ENCODE assay signal across 9 cellular contexts in the genomic region with DNA sequence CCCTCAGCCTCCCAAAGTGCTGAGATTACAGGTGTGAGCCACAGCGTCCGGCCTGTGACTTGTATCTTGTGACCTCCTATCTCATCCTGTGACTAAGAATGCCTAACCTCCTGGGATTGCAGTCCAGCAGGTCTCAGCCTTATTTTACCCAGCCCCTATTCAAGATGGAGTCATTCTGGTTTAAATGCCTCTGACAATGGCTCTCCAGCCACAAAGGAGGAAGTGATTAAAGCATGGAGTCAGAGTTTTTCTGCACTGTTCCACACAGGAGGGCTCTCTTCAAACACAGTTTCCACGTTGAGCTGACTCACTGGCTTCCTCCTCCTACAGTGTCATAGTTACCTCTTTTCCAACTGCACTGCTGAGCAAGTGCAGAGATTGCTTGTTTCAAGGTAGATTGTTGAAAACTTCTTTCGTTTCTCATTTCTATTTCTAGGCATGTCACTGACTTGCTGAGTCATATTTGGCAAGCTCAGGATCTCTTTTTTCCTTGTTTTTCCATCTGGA. TPM values are rescaled to one million over a fixed set of nuclear protein-coding genes. Genes with fewer than 3 reads are reported as not detected.
DNase-seq lines count a peak whose midpoint lies in the region; ATAC-seq and FAIRE-seq lines count a peak whose summit lies in the region.
"Had no signal": no experiment of that assay in that cellular context is flagged by ENCODE, and none has a peak within 500 bp of the region (broad histone marks: within the 10 kb centered on the region; RNA-seq: fewer than 3 reads in every experiment).

No MANE protein-coding gene starts in this region.

- no peaks in the 10 kb centered on the region for H3K9me3 Mint-ChIP-seq in activated naive CD4-positive, alpha-beta T cell treated with anti-CD3 and anti-CD28 coated beads, Interleukin-2, amount 10 ng/mL, durations not matched to agents 7 days and 5 days
- peaks cover under 1% of the 10 kb centered on the region for H3K9me3 Mint-ChIP-seq in stimulated activated naive CD8-positive, alpha-beta T cell treated with anti-CD3 and anti-CD28 coated beads, Interleukin-15, Interleukin-2, amounts not matched to agents 100 ng/mL and 50 ng/mL, for 24 hours
- H3K9me3 Mint-ChIP-seq: central memory CD8-positive, alpha-beta T cell had no signal

- H3K4me3 ChIP-seq in ACC112 (ENCODE audit: low read depth, low read length) (no peak overlapping the region), MG63 (no peak overlapping the region)

- no peaks in the 10 kb centered on the region for H3K27me3 ChIP-seq in ACC112 (ENCODE audit: insufficient read depth, low read length)
- no peaks in the 10 kb centered on the region for H3K27me3 ChIP-seq in MG63

- ATAC-seq in GM19328 (IDR thresholded peaks at IDR 0.05; ENCODE audit: unreplicated experiment): no peak

- peaks cover 18% of the 10 kb centered on the region for H3K4me1 Mint-ChIP-seq in activated naive CD4-positive, alpha-beta T cell treated with anti-CD3 and anti-CD28 coated beads, Interleukin-2, amount 10 ng/mL, durations not matched to agents 7 days and 5 days
- peaks cover 28% of the 10 kb centered on the region for H3K4me1 Mint-ChIP-seq in stimulated activated naive CD8-positive, alpha-beta T cell treated with anti-CD3 and anti-CD28 coated beads, Interleukin-15, Interleukin-2, amounts not matched to agents 100 ng/mL and 50 ng/mL, for 24 hours (ENCODE audit: low read depth)

- no peaks in the 10 kb centered on the region for H3K79me2 ChIP-seq in ACC112 (ENCODE audit: control insufficient read depth, insufficient read depth, low read length, unreplicated experiment)

- peak overlapping the region; percentile 55 for H3K27ac ChIP-seq in ACC112 (ENCODE audit: low read depth, low read length)

- H3K27ac Mint-ChIP-seq in activated naive CD4-positive, alpha-beta T cell treated with anti-CD3 and anti-CD28 coated beads, Interleukin-2, amount 10 ng/mL, durations not matched to agents 7 days and 5 days: no peak overlapping the region
- H3K27ac Mint-ChIP-seq in stimulated activated naive CD8-positive, alpha-beta T cell treated with anti-CD3 and anti-CD28 coated beads, Interleukin-15, Interleukin-2, amounts not matched to agents 100 ng/mL and 50 ng/mL, for 24 hours: peak overlapping the region; percentile 57

- peaks cover 14% of the 10 kb centered on the region for H3K27me3 Mint-ChIP-seq in activated naive CD4-positive, alpha-beta T cell treated with anti-CD3 and anti-CD28 coated beads, Interleukin-2, amount 10 ng/mL, durations not matched to agents 7 days and 5 days
- peaks cover 6% of the 10 kb centered on the region for H3K27me3 Mint-ChIP-seq in stimulated activated naive CD8-positive, alpha-beta T cell treated with anti-CD3 and anti-CD28 coated beads, Interleukin-15, Interleukin-2, amounts not matched to agents 100 ng/mL and 50 ng/mL, for 24 hours
- H3K27me3 Mint-ChIP-seq: central memory CD8-positive, alpha-beta T cell had no signal

- no peaks in the 10 kb centered on the region for H3K36me3 Mint-ChIP-seq in activated naive CD4-positive, alpha-beta T cell treated with anti-CD3 and anti-CD28 coated beads, Interleukin-2, amount 10 ng/mL, durations not matched to agents 7 days and 5 days
- H3K36me3 Mint-ChIP-seq in stimulated activated naive CD8-positive, alpha-beta T cell treated with anti-CD3 and anti-CD28 coated beads, Interleukin-15, Interleukin-2, amounts not matched to agents 100 ng/mL and 50 ng/mL, for 24 hours (ENCODE audit: low read depth): no peaks in the 10 kb centered on the region

- H2AFZ ChIP-seq in ACC112 (ENCODE audit: low read length, unreplicated experiment): no peak overlapping the region

- DNase-seq in GM19239 (ENCODE audit: insufficient read length, low spot score): peak; percentile 27
- peak; percentile 53 for DNase-seq in MG63
- DNase-seq in activated naive CD4-positive, alpha-beta T cell treated with anti-CD3 and anti-CD28 coated beads, Interleukin-2, amount 10 ng/mL, durations not matched to agents 7 days and 5 days: peak; percentile 27
- peak; percentile 87 for DNase-seq in kidney glomerular epithelial cell (lab: John Stamatoyannopoulos, UW)
- DNase-seq in effector CD8-positive, alpha-beta T cell (lab: John Stamatoyannopoulos, UW): no peak

- H3K9me3 ChIP-seq in MG63: no peaks in the 10 kb centered on the region

- H3K4me3 Mint-ChIP-seq in activated naive CD4-positive, alpha-beta T cell treated with anti-CD3 and anti-CD28 coated beads, Interleukin-2, amount 10 ng/mL, durations not matched to agents 7 days and 5 days: no peak overlapping the region
- no peak overlapping the region for H3K4me3 Mint-ChIP-seq in stimulated activated naive CD8-positive, alpha-beta T cell treated with anti-CD3 and anti-CD28 coated beads, Interleukin-15, Interleukin-2, amounts not matched to agents 100 ng/mL and 50 ng/mL, for 24 hours
- H3K4me3 Mint-ChIP-seq: central memory CD8-positive, alpha-beta T cell had no signal

- peak; percentile 74 for FAIRE-seq in GM19239 (lab: Jason Lieb, UNC)

- CTCF ChIA-PET in activated naive CD4-positive, alpha-beta T cell treated with anti-CD3 and anti-CD28 coated beads, Interleukin-2, amount 10 ng/mL, durations not matched to agents 7 days and 5 days (lab: Charles Lee): no interaction called here

- peaks cover 12% of the 10 kb centered on the region for H3K4me1 ChIP-seq in ACC112 (ENCODE audit: control insufficient read depth, insufficient read depth, low read length, unreplicated experiment)

- H3K36me3 ChIP-seq in ACC112 (ENCODE audit: insufficient read depth, low read length) (no peaks in the 10 kb centered on the region), MG63 (no peaks in the 10 kb centered on the region)

RNA-seq across cellular contexts. Expression of gene SIPA1L1, which starts 29.3 kb away (rescaled TPM):
- 3.0 TPM in 2 replicates for total RNA-seq in MG63 (2014; rRNA removed; shearing (Covaris generic); ENCODE audit: low replicate concordance)
